ENCODE assay signal across 24 cellular contexts in the genomic region with DNA sequence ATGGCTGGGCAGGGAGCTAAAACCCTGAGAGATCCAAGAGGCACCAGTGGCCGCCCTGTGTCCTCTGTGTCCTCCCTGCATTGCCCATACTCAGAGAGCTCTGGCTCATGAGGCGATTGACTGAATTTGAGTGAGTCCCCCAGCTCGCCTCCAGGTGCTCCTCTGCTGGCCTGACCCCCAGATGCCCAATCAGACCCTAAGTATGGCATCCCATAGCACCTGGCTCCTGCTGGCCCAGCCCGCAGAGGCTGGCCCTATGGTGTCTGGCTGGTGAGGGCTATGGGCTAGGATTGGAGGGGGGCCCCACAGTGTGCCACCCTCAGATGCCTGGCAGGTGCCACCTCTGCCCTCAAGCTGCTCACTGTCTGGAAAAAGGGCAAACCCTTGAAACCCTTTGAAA.
"Had no signal": no experiment of that assay in that cellular context is flagged by ENCODE, and none has a peak within 500 bp of the region (broad histone marks: within the 10 kb centered on the region; RNA-seq: fewer than 3 reads in every experiment).

No MANE protein-coding gene starts in this region.

- H3K27ac Mint-ChIP-seq: activated naive CD4-positive, alpha-beta T cell treated with anti-CD3 and anti-CD28 coated beads, Interleukin-2, amount 50 U/mL, for 24 hours; T-helper 2 cell treated with Interferon-gamma antibody and Interleukin-4, amounts not matched to agents 5 μg/mL and 100 μg/mL, for 36 hours had no signal

- H3K9me3 Mint-ChIP-seq: activated B cell treated with CpG ODN at 0.5 μM for 24 hours; activated CD8-positive, alpha-beta T cell treated with anti-CD3 and anti-CD28 coated beads for 36 hours; activated naive CD4-positive, alpha-beta T cell treated with anti-CD3 and anti-CD28 coated beads, Interleukin-2, amount 50 U/mL, for 24 hours; naive B cell; T-helper 2 cell treated with Interferon-gamma antibody and Interleukin-4, amounts not matched to agents 5 μg/mL and 100 μg/mL, for 36 hours had no signal

- H3K9me3 ChIP-seq: ascending aorta, breast epithelium, esophagus muscularis mucosa, gastroesophageal sphincter, heart left ventricle, mucosa of descending colon, ovary, psoas muscle, stomach had no signal

- H3K27me3 Mint-ChIP-seq: activated B cell treated with CpG ODN at 0.5 μM for 24 hours; activated CD8-positive, alpha-beta T cell treated with anti-CD3 and anti-CD28 coated beads for 36 hours; activated naive CD4-positive, alpha-beta T cell treated with anti-CD3 and anti-CD28 coated beads, Interleukin-2, amount 50 U/mL, for 24 hours; naive B cell had no signal

- H3K36me3 Mint-ChIP-seq: activated naive CD4-positive, alpha-beta T cell treated with anti-CD3 and anti-CD28 coated beads, Interleukin-2, amount 50 U/mL, for 24 hours; naive B cell had no signal

- H3K4me3 Mint-ChIP-seq: T-helper 2 cell treated with Interferon-gamma antibody and Interleukin-4, amounts not matched to agents 5 μg/mL and 100 μg/mL, for 36 hours had no signal

- H3K27me3 ChIP-seq: ascending aorta, breast epithelium, esophagus muscularis mucosa, gastroesophageal sphincter, heart left ventricle, ovary, stomach had no signal

- H3K36me3 ChIP-seq: ascending aorta, breast epithelium, esophagus muscularis mucosa, gastroesophageal sphincter, heart left ventricle, ovary, stomach had no signal

- H3K4me3 ChIP-seq: ascending aorta, breast epithelium, esophagus muscularis mucosa, gastroesophageal sphincter, heart left ventricle, mucosa of descending colon, ovary, psoas muscle, stomach had no signal

- DNase-seq: activated B cell treated with CpG ODN at 0.5 μM for 24 hours; activated CD4-positive, alpha-beta T cell treated with anti-CD3 and anti-CD28 coated beads for 4 hours; activated CD8-positive, alpha-beta T cell treated with anti-CD3 and anti-CD28 coated beads for 36 hours; activated effector memory CD4-positive, alpha-beta T cell treated with Interleukin-2 at 50 U/mL for 16 hours; activated T-cell treated with anti-CD3 and anti-CD28 coated beads, Interleukin-2, amount 50 U/mL, for 48 hours; cerebellar nuclear complex; cortex of kidney; effector CD4-positive, alpha-beta T cell; heart left ventricle; left ventricle myocardium superior; mucosa of descending colon; naive B cell; ovary; right cardiac atrium; stimulated activated CD4-positive, alpha-beta T cell treated with anti-CD3 and anti-CD28 coated beads, Interleukin-2, amount 100 ng/mL, for 48 hours; stomach had no signal

- ATAC-seq: activated CD8-positive, alpha-beta T cell treated with anti-CD3 and anti-CD28 coated beads for 36 hours; gastroesophageal sphincter; heart left ventricle; left ventricle myocardium superior; mucosa of descending colon; psoas muscle; right cardiac atrium had no signal

- FAIRE-seq: endothelial cell of umbilical vein had no signal

- H3K27ac ChIP-seq: ascending aorta, breast epithelium, psoas muscle had no signal
